8 cellular contexts compared by ENCODE assay signal in the genomic region with DNA sequence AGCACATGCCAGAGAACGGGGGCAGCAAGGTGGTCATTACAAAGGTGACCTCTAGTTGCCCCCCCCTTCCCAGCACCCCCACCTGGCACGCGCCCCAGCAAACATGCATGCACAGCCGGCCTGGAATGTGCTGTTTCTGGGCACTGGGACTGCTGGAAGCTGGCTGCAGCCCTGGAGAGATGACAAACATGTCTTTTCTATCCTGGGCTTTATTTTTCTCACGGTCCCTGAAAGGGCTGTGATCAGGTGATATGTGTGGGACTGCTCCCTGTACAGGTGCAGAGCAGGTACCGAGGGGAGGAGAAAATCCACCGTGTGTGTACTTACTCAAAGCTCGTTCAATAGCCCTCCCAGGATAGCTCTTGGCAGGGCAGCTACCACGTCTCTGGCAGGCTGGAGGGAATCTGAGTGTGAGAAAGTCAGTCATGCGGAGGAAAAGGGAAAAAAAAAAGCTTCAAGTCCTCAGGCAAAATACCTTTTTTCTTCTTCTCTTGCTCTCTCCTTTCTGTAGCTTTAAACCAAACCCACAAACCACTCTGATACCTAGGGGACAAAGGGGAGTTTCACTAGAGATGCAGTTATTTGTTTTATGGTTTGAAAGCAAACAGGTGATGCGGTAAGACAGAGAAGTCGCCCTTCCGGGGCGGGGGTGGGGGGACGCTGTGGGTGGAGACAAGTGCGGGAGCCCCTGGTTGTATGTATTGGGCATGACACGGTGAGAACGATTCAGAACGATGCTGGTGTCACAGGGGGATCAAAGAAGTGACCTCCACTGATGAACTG. TPM values are rescaled to one million over a fixed set of nuclear protein-coding genes. Genes with fewer than 3 reads are reported as not detected.
A peak's percentile ranks its signal among the peaks of the same experiment; 100 is the strongest.
DNase-seq lines count a peak whose midpoint lies in the region; ATAC-seq and TF ChIP-seq lines count a peak whose summit lies in the region.

No MANE protein-coding gene starts in this region.

- no peak for TF ChIP-seq CTCF in GM12865 (IDR thresholded peaks at IDR 0.05; ENCODE audit: insufficient read depth, low read depth, low read length, missing control alignments)
- TF ChIP-seq CTCF in SU-DHL-6 (IDR thresholded peaks at IDR 0.05; ENCODE audit: insufficient read depth, low read length, poor library complexity, severe bottlenecking), result no peak

- 0 out of 2 replicates have a peak, but pooled peaks cover under 1% of the 10 kb centered on the region for H3K79me2 ChIP-seq in SU-DHL-6 (ENCODE audit: insufficient read depth, low read length)

- H3K4me3 ChIP-seq in GM12865 (ENCODE audit: low read depth, low read length) (no peak overlapping the region), SU-DHL-6 (ENCODE audit: insufficient read depth, low read length, poor library complexity, severe bottlenecking) (peak overlapping the region; percentile 6)

- ATAC-seq in GM21390 (IDR thresholded peaks at IDR 0.05; ENCODE audit: unreplicated experiment), result peak; percentile 53

- H3K9ac ChIP-seq in SU-DHL-6 (ENCODE audit: low read length), result peak overlapping the region; percentile 19; the same call in 1 of the 2 replicates

- peak overlapping the region; percentile 42 for H3K27ac ChIP-seq in SU-DHL-6 (ENCODE audit: low read depth, low read length)

- no peaks in the 10 kb centered on the region for H3K9me2 ChIP-seq in SU-DHL-6 (replicated peaks; ENCODE audit: insufficient read depth, low read length)

- H3K36me3 ChIP-seq in SU-DHL-6 (ENCODE audit: low read length), result no peaks in the 10 kb centered on the region

- DNase-seq in GM12865 (ENCODE audit: low read depth), result peak; percentile 92
- DNase-seq in HT-29 (ENCODE audit: low spot score), result peak; percentile 86
- DNase-seq in mucosa of gallbladder (ENCODE audit: low spot score), result peak; percentile 65
- no peak for DNase-seq in GM03348 (ENCODE audit: low spot score)
- DNase-seq in OCI-M2 (lab: John Stamatoyannopoulos, UW; ENCODE audit: unreplicated experiment), result no peak
- DNase-seq in 8988T, result no peak

- no peaks in the 10 kb centered on the region for H3K27me3 ChIP-seq in SU-DHL-6 (ENCODE audit: low read length)

- H3K9me3 ChIP-seq in SU-DHL-6 (ENCODE audit: insufficient read depth, low read length), result no peaks in the 10 kb centered on the region

- no peaks in the 10 kb centered on the region for H4K20me1 ChIP-seq in SU-DHL-6 (ENCODE audit: low read depth, low read length)

- peaks cover 42% of the 10 kb centered on the region for H3F3A ChIP-seq in SU-DHL-6 (ENCODE audit: insufficient read depth)

- no peak overlapping the region for H2AFZ ChIP-seq in SU-DHL-6 (ENCODE audit: low read depth, low read length, severe bottlenecking)

- peak overlapping the region; percentile 49 for H3K4me2 ChIP-seq in SU-DHL-6 (ENCODE audit: low read depth, low read length, poor library complexity, severe bottlenecking)

RNA-seq across cellular contexts. Expression of a gene that starts 5.0 kb away (rescaled TPM):
- total RNA-seq in HT-29 (2014; rRNA removed; shearing (Covaris generic)), result 543 and 595 TPM in 2 replicates
- 54.1 TPM for total RNA-seq in mucosa of gallbladder

Comparison
In these comparisons a context has a peak if more than half of its experiments do, and no peak if none do; other contexts are left out.
1. DNase-seq: peak in GM12865 (single experiment), HT-29 (single experiment) and mucosa of gallbladder (single experiment); none in GM03348 (single experiment), OCI-M2 (single experiment) and 8988T (single experiment).